In the genomic region with DNA sequence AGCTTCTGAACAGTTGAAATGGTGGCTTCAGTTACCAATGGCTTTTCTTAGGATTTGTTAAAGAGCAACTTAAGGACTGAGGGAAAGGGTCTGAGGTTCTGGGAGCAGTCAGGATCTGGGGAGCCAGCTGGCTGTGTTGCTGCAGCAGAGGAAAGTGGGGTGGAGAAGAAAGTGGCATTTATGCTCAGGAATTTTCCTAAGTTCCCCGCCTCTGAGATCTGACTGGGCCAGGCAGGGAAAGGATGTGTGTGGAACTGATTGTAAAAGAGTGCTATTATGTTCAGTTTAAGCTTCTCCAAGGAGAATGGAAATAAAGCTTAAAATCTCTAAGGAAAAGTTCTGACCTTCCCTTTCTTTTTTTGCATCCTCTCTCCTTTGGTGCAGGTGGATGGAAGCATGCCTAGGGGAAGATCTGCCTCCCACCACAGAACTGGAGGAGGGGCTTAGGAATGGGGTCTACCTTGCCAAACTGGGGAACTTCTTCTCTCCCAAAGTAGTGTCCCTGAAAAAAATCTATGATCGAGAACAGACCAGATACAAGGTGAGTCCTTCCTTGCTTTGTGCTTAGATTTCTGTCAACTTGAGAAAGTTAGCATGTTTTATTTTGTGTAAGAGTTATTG, we compare ENCODE assay signal across 11 cellular contexts. TPM values are rescaled to one million over a fixed set of nuclear protein-coding genes. Genes with fewer than 3 reads are reported as not detected.
A peak's percentile ranks its signal among the peaks of the same experiment; 100 is the strongest.
DNase-seq lines count a peak whose midpoint lies in the region; TF ChIP-seq lines count a peak whose summit lies in the region.
"Had no signal": no experiment of that assay in that cellular context is flagged by ENCODE, and none has a peak within 500 bp of the region (broad histone marks: within the 10 kb centered on the region; RNA-seq: fewer than 3 reads in every experiment).

No MANE protein-coding gene starts in this region.

- no peaks in the 10 kb centered on the region for H3K27me3 Mint-ChIP-seq in activated CD4-positive, alpha-beta T cell treated with anti-CD3 and anti-CD28 coated beads, Interleukin-2, amount 10 ng/mL, durations not matched to agents 24 days and 14 days
- H3K27me3 Mint-ChIP-seq in chondrocyte (ENCODE audit: low read depth) = no peaks in the 10 kb centered on the region

- in situ Hi-C loops in G401 (cut with HindIII; ENCODE audit: low sequenced_read_pairs) = no loop called here

- intact Hi-C loops in activated CD4-positive, alpha-beta T cell treated with anti-CD3 and anti-CD28 coated beads, Interleukin-2, amount 10 ng/mL, durations not matched to agents 24 days and 14 days (cut with micrococcal nuclease) = no loop called here

- no peak overlapping the region for H2BK5ac ChIP-seq in mesendoderm (ENCODE audit: low read length)

- H3K4me3 ChIP-seq in mesendoderm (ENCODE audit: low read length) = no peak overlapping the region

- no peak overlapping the region for H3K4me3 Mint-ChIP-seq in activated CD4-positive, alpha-beta T cell treated with anti-CD3 and anti-CD28 coated beads, Interleukin-2, amount 10 ng/mL, durations not matched to agents 24 days and 14 days
- H3K4me3 Mint-ChIP-seq in chondrocyte (ENCODE audit: unreplicated experiment) = no peak overlapping the region

- no peaks in the 10 kb centered on the region for H3K36me3 ChIP-seq in mesendoderm (ENCODE audit: control insufficient read depth, insufficient read depth, low read length)

- no peaks in the 10 kb centered on the region for H3K27me3 ChIP-seq in mesendoderm (ENCODE audit: insufficient read depth, low read length, poor library complexity)

- no peak overlapping the region for H3K27ac ChIP-seq in mesendoderm (ENCODE audit: low read depth, low read length)
- H3K27ac ChIP-seq in temporal lobe (ENCODE audit: low read depth, low read length) = peak overlapping the region; percentile 67

- H2BK15ac ChIP-seq in mesendoderm (replicated peaks; ENCODE audit: low read depth) = no peak overlapping the region

- H4K5ac ChIP-seq in mesendoderm (ENCODE audit: low read length) = no peak overlapping the region

- H3K4me1 Mint-ChIP-seq in activated CD4-positive, alpha-beta T cell treated with anti-CD3 and anti-CD28 coated beads, Interleukin-2, amount 10 ng/mL, durations not matched to agents 24 days and 14 days = peaks cover 24% of the 10 kb centered on the region
- H3K4me1 Mint-ChIP-seq in chondrocyte (ENCODE audit: low read depth) = peaks cover 42% of the 10 kb centered on the region

- H3K9me3 Mint-ChIP-seq in activated CD4-positive, alpha-beta T cell treated with anti-CD3 and anti-CD28 coated beads, Interleukin-2, amount 10 ng/mL, durations not matched to agents 24 days and 14 days = no peaks in the 10 kb centered on the region
- no peaks in the 10 kb centered on the region for H3K9me3 Mint-ChIP-seq in chondrocyte (ENCODE audit: low read depth)

- H3K9ac ChIP-seq in mesendoderm (ENCODE audit: low read length) = no peak overlapping the region

- H2BK120ac ChIP-seq in mesendoderm (ENCODE audit: low read depth, low read length) = no peak overlapping the region

- peak overlapping the region; percentile 36 for H3K27ac Mint-ChIP-seq in activated CD4-positive, alpha-beta T cell treated with anti-CD3 and anti-CD28 coated beads, Interleukin-2, amount 10 ng/mL, durations not matched to agents 24 days and 14 days
- peak overlapping the region; percentile 84 for H3K27ac Mint-ChIP-seq in chondrocyte (ENCODE audit: unreplicated experiment)

- H3K23ac ChIP-seq in mesendoderm (ENCODE audit: low read length) = peak overlapping the region; percentile 92

- H3K36me3 Mint-ChIP-seq in activated CD4-positive, alpha-beta T cell treated with anti-CD3 and anti-CD28 coated beads, Interleukin-2, amount 10 ng/mL, durations not matched to agents 24 days and 14 days (ENCODE audit: low read depth) = peaks cover 37% of the 10 kb centered on the region
- H3K36me3 Mint-ChIP-seq in chondrocyte (ENCODE audit: low read depth) = peaks cover 11% of the 10 kb centered on the region

- WGBS in mesendoderm (ENCODE audit: extremely low coverage, insufficient coverage, low lambda C conversion rate) = no CpG with 5 or more reads among the region's 2 CpGs

- H3K4ac ChIP-seq in mesendoderm (ENCODE audit: low read depth, low read length) = no peak overlapping the region

- H3K56ac ChIP-seq in mesendoderm (ENCODE audit: low read length) = no peak overlapping the region

- peaks cover 22% of the 10 kb centered on the region for H3K79me2 ChIP-seq in mesendoderm (ENCODE audit: control insufficient read depth, insufficient read depth, low read length)

- H3K4me1 ChIP-seq in mesendoderm (ENCODE audit: control insufficient read depth, low read depth, low read length) = peaks cover 2% of the 10 kb centered on the region

- DNase-seq in activated CD4-positive, alpha-beta T cell treated with anti-CD3 and anti-CD28 coated beads, Interleukin-2, amount 10 ng/mL, durations not matched to agents 24 days and 14 days = peak; percentile 34
- DNase-seq in activated CD4-positive, alpha-beta T cell treated with anti-CD3 and anti-CD28 coated beads for 1 hour = no peak
- DNase-seq in chondrocyte (ENCODE audit: low spot score) (no peak), mesendoderm (no peak), NCI-H82 treated with DMSO at 0.1 percent for 48 hours (lab: John Stamatoyannopoulos, UW; ENCODE audit: unreplicated experiment) (no peak), G401 (ENCODE audit: low spot score) (no peak), hepatic stellate cell (ENCODE audit: low spot score) (no peak)
- DNase-seq: DMS79 treated with DMSO at 0.1 percent for 48 hours; NCI-H2081 treated with DMSO at 0.1 percent for 48 hours; stimulated activated CD4-positive, alpha-beta T cell treated with anti-CD3 and anti-CD28 coated beads, Interleukin-4, amount 100 ng/mL, for 24 hours had no signal

- no peak overlapping the region for H3K18ac ChIP-seq in mesendoderm (ENCODE audit: low read length)

- no peak overlapping the region for H2AK5ac ChIP-seq in mesendoderm (ENCODE audit: low read length)

- no peak overlapping the region for H3K4me2 ChIP-seq in mesendoderm (ENCODE audit: low read length)

- TF ChIP-seq CTCF in chondrocyte (IDR thresholded peaks at IDR 0.05) = no peak

- no peak overlapping the region for H4K8ac ChIP-seq in mesendoderm (ENCODE audit: low read depth, low read length)

- peaks cover 9% of the 10 kb centered on the region for H3K79me1 ChIP-seq in mesendoderm (ENCODE audit: low read length)

RNA-seq across cellular contexts. Expression of a gene that starts 37.8 kb away (rescaled TPM):
- total RNA-seq in activated CD4-positive, alpha-beta T cell treated with anti-CD3 and anti-CD28 coated beads, Interleukin-2, amount 10 ng/mL, durations not matched to agents 24 days and 14 days = 154 and 160 TPM in 2 replicates
- 206 to 214 TPM (median 209 TPM) in 3 replicates for total RNA-seq in chondrocyte
- 126 TPM for polyA plus RNA-seq in mesendoderm (2013, experiment 1 of 2)
- 136 TPM for polyA plus RNA-seq in mesendoderm (2013, experiment 2 of 2)
- total RNA-seq in temporal lobe = 43.5 TPM
- 52.7 and 55.2 TPM in 2 replicates for total RNA-seq in G401 (2014; rRNA removed; shearing (Covaris generic))
